Comparison of ENCODE assay signal across 14 cellular contexts in the genomic region with DNA sequence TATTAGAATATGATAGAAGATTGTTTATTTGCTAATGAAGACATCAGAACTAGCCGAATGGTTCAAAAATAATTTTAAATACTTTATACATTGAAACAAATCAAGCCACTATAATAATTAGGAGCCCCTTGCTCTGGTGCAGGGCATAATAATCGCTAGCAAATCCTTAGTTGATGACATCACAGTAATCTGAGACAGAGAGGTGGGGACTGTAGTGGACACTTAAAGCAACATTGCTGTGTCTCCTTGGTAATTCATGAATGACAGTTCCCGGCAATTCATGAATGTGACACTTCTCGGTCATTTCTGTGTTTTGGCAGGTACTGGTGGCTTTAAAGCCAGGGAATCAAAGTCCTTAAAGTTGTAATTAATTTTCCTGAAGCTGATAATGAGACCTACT.
A peak's percentile ranks its signal among the peaks of the same experiment; 100 is the strongest.
DNase-seq lines count a peak whose midpoint lies in the region; ATAC-seq and TF ChIP-seq lines count a peak whose summit lies in the region.
"Had no signal": no experiment of that assay in that cellular context is flagged by ENCODE, and none has a peak within 500 bp of the region (broad histone marks: within the 10 kb centered on the region; RNA-seq: fewer than 3 reads in every experiment).

No MANE protein-coding gene starts in this region.

- in situ Hi-C loops in gastrocnemius medialis (cut with MboI; ENCODE audit: low sequenced_read_pairs in 4 of 4), result no loop called here

- intact Hi-C loops in Right ventricle myocardium superior (cut with DNase I), result loop anchor here (10.0 kb wide), 1 partner anchor 66 kb away; no protein-coding TSS in a partner anchor
- intact Hi-C loops in gastrocnemius medialis (cut with DNase I; ENCODE audit: low total_unique reads), result loop anchor here (1.0 to 10.0 kb wide), 3 partner anchors 14 to 1016 kb away; a partner anchor contains a TSS

- DNase-seq in NCI-H1105 treated with DMSO at 0.1 percent for 48 hours (lab: John Stamatoyannopoulos, UW) (peak; percentile 97), NCI-H510A (lab: John Stamatoyannopoulos, UW) (peak; percentile 4), Right ventricle myocardium superior (no peak), gastrocnemius medialis (no peak), NCI-H128 (lab: John Stamatoyannopoulos, UW; ENCODE audit: unreplicated experiment) (no peak), NCI-H446 treated with DMSO at 0.1 percent for 48 hours (lab: John Stamatoyannopoulos, UW) (no peak)
- DNase-seq: activated CD8-positive, alpha-beta memory T cell treated with anti-CD3 and anti-CD28 coated beads for 24 hours; activated gamma-delta T cell; effector memory CD4-positive, alpha-beta T cell; nephron progenitor cell; small intestine had no signal

- no peak for TF ChIP-seq CTCF in gastrocnemius medialis (IDR thresholded peaks at IDR 0.05 in 4 of 5, conservative IDR thresholded peaks at IDR 0.05 in 1 of 5)

- H3K27ac ChIP-seq in gastrocnemius medialis, result peak overlapping the region; percentile 89 to 92 (median 91)
- H3K27ac ChIP-seq: foreskin keratinocyte, RWPE1 had no signal

- H3K27me3 ChIP-seq in gastrocnemius medialis, result no peaks in the 10 kb centered on the region

- H3K36me3 ChIP-seq in gastrocnemius medialis, result no peaks in the 10 kb centered on the region

- TF ChIP-seq POLR2A in gastrocnemius medialis (IDR thresholded peaks at IDR 0.05), result no peak

- ATAC-seq in Right ventricle myocardium superior (ENCODE audit: poor library complexity) (peak; percentile 80), gastrocnemius medialis (peak; percentile 69 to 80), GM18873 (IDR thresholded peaks at IDR 0.05; ENCODE audit: low FRiP score, unreplicated experiment) (no peak)

- H3K4me1 ChIP-seq in gastrocnemius medialis, result peaks cover 81 to 83% of the 10 kb centered on the region in 2 donors
- H3K4me1 ChIP-seq: foreskin keratinocyte had no signal

- peak overlapping the region; percentile 41 to 50 (median 46) for H3K4me3 ChIP-seq in gastrocnemius medialis

- H3K9me3 ChIP-seq in gastrocnemius medialis, result no peaks in the 10 kb centered on the region

Comparison
In these comparisons a context has a peak if more than half of its experiments do, and no peak if none do; other contexts are left out.
1. DNase-seq: peak in NCI-H1105 treated with DMSO at 0.1 percent for 48 hours (single experiment) and NCI-H510A (single experiment); none in Right ventricle myocardium superior (single experiment), gastrocnemius medialis (0 of 2), NCI-H128 (single experiment) and NCI-H446 treated with DMSO at 0.1 percent for 48 hours (single experiment).